Comparison of ENCODE assay signal across 10 cellular contexts in the genomic region with DNA sequence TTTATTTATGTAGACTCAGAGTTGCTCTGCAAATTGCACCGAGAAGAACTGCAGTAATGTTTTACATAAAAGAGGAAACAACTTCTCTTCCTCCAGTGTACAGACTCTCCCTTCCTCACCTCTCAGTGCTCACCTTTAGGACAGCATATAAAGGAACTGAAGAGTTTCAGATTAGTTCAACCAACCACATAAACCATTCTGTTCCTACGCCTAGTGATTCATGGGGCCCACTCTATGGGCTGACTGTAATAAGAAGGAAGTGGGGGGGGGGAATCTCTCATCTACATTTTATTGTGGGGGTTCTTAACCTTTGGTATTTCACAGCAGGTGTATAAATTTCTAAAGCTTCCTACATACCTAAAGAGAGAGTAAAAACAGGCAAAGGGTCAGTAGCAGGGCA. TPM values are rescaled to one million over a fixed set of nuclear protein-coding genes. Genes with fewer than 3 reads are reported as not detected.
DNase-seq lines count a peak whose midpoint lies in the region; ATAC-seq and TF ChIP-seq lines count a peak whose summit lies in the region.
"Had no signal": no experiment of that assay in that cellular context is flagged by ENCODE, and none has a peak within 500 bp of the region (broad histone marks: within the 10 kb centered on the region; RNA-seq: fewer than 3 reads in every experiment).

No MANE protein-coding gene starts in this region.

- H3K9me3 Mint-ChIP-seq in CD8-positive, alpha-beta T cell: no peaks in the 10 kb centered on the region
- H3K9me3 Mint-ChIP-seq in activated naive CD8-positive, alpha-beta T cell (ENCODE audit: low read depth): no peaks in the 10 kb centered on the region

- TF ChIP-seq CTCF in CD8-positive, alpha-beta T cell (IDR thresholded peaks at IDR 0.05): no peak
- TF ChIP-seq CTCF in esophagus muscularis mucosa (IDR thresholded peaks at IDR 0.05): no peak

- intact Hi-C loops in CD8-positive, alpha-beta T cell (cut with DNase I, micrococcal nuclease): no loop called here
- intact Hi-C loops in esophagus muscularis mucosa (cut with DNase I): no loop called here
- intact Hi-C loops in left ventricle myocardium superior (cut with micrococcal nuclease): no loop called here

- CTCF ChIA-PET in CD8-positive, alpha-beta T cell (lab: Charles Lee): interaction anchor here (1.7 kb wide), 1 partner anchor 18 kb away, joined by 4 read pairs; the partner anchor contains the start of genes TTC19 and ZSWIM7

- peak overlapping the region; percentile 45 for H3K27ac Mint-ChIP-seq in CD8-positive, alpha-beta T cell
- H3K27ac Mint-ChIP-seq in activated naive CD8-positive, alpha-beta T cell: peak overlapping the region; percentile 25

- H3K27ac ChIP-seq in CD8-positive, alpha-beta T cell (ENCODE audit: low read depth, low read length): no peak overlapping the region
- H3K27ac ChIP-seq in esophagus muscularis mucosa (replicated peaks in 1 of 4): no peak overlapping the region
- H3K27ac ChIP-seq: vagina had no signal

- H3K9me3 ChIP-seq in CD8-positive, alpha-beta T cell (ENCODE audit: low read length): no peaks in the 10 kb centered on the region
- H3K9me3 ChIP-seq in esophagus muscularis mucosa: no peaks in the 10 kb centered on the region
- H3K9me3 ChIP-seq: vagina had no signal

- POLR2A ChIA-PET in CD8-positive, alpha-beta T cell (lab: Charles Lee): no interaction called here

- peaks cover 8% of the 10 kb centered on the region for H3K4me1 ChIP-seq in CD8-positive, alpha-beta T cell (ENCODE audit: insufficient read depth, low read length)
- H3K4me1 ChIP-seq in esophagus muscularis mucosa: no peaks in the 10 kb centered on the region
- H3K4me1 ChIP-seq: vagina had no signal

- TF ChIP-seq EP300 in esophagus muscularis mucosa (IDR thresholded peaks at IDR 0.05): no peak

- 44% methylated on average over 2 of the region's 2 CpGs for WGBS in esophagus muscularis mucosa

- ATAC-seq in CD8-positive, alpha-beta T cell: no peak
- ATAC-seq in GM19438 (IDR thresholded peaks at IDR 0.05; ENCODE audit: low read depth, unreplicated experiment) (peak; percentile 87), HG03432 (IDR thresholded peaks at IDR 0.05; ENCODE audit: unreplicated experiment) (peak; percentile 85), left ventricle myocardium superior (no peak)

- no peak for TF ChIP-seq POLR2A in esophagus muscularis mucosa (IDR thresholded peaks at IDR 0.05; ENCODE audit: low read depth)

- H3K36me3 Mint-ChIP-seq in CD8-positive, alpha-beta T cell: peaks cover 73% of the 10 kb centered on the region
- H3K36me3 Mint-ChIP-seq in activated naive CD8-positive, alpha-beta T cell: peaks cover 12% of the 10 kb centered on the region

- no peak for DNase-seq in CD8-positive, alpha-beta T cell
- DNase-seq in NCI-H1694 treated with DMSO at 0.1 percent for 48 hours (lab: John Stamatoyannopoulos, UW): no peak
- DNase-seq in NCI-H526 (lab: John Stamatoyannopoulos, UW): no peak
- DNase-seq in esophagus muscularis mucosa (ENCODE audit: extremely low spot score): no peak
- DNase-seq in left ventricle myocardium superior: no peak
- DNase-seq: GDM1 had no signal

- H3K36me3 ChIP-seq in CD8-positive, alpha-beta T cell (ENCODE audit: insufficient read depth, low read length): peaks cover 20% of the 10 kb centered on the region
- H3K36me3 ChIP-seq in esophagus muscularis mucosa: peaks cover 33 to 90% (median 81%) of the 10 kb centered on the region in 4 donors

- H3K27me3 Mint-ChIP-seq in CD8-positive, alpha-beta T cell (ENCODE audit: low read depth): no peaks in the 10 kb centered on the region
- H3K27me3 Mint-ChIP-seq in activated naive CD8-positive, alpha-beta T cell: no peaks in the 10 kb centered on the region

- H3K27me3 ChIP-seq in CD8-positive, alpha-beta T cell (ENCODE audit: insufficient read depth, low read length): no peaks in the 10 kb centered on the region
- H3K27me3 ChIP-seq in esophagus muscularis mucosa: no peaks in the 10 kb centered on the region
- H3K27me3 ChIP-seq: vagina had no signal

- H3K4me1 Mint-ChIP-seq in CD8-positive, alpha-beta T cell (ENCODE audit: low read depth): peaks cover 8% of the 10 kb centered on the region
- H3K4me1 Mint-ChIP-seq in activated naive CD8-positive, alpha-beta T cell (ENCODE audit: low read depth): peaks cover 25% of the 10 kb centered on the region

- H3K4me3 Mint-ChIP-seq in CD8-positive, alpha-beta T cell: no peak overlapping the region
- peak overlapping the region; percentile 63 for H3K4me3 Mint-ChIP-seq in activated naive CD8-positive, alpha-beta T cell

- no peak overlapping the region for H3K4me3 ChIP-seq in CD8-positive, alpha-beta T cell (ENCODE audit: low read depth, low read length)
- no peak overlapping the region for H3K4me3 ChIP-seq in esophagus muscularis mucosa
- H3K4me3 ChIP-seq: vagina had no signal

RNA-seq across cellular contexts. Expression of gene ZSWIM7, which starts 18.3 kb away (rescaled TPM):
- 10 to 100 TPM; 10.3 to 10.8 TPM for total RNA-seq in CD8-positive, alpha-beta T cell
- 10 to 100 TPM; 16.2 to 22.7 (median 17.5) TPM for total RNA-seq in esophagus muscularis mucosa
- 19.5 TPM for total RNA-seq in left ventricle myocardium superior

RNA-seq across cellular contexts. Expression of gene TTC19, which starts 18.4 kb away (rescaled TPM):
- total RNA-seq in CD8-positive, alpha-beta T cell: 10 to 100 TPM; 63.5 to 71.9 TPM
- total RNA-seq in esophagus muscularis mucosa (10 to 100 TPM; 40.9 to 56.4 (median 50.5) TPM), left ventricle myocardium superior (25.1 TPM)

RNA-seq across cellular contexts. Expression of gene ADORA2B, which starts 36.3 kb away (rescaled TPM):
- not detected for total RNA-seq in CD8-positive, alpha-beta T cell
- total RNA-seq in esophagus muscularis mucosa (under 1 TPM; 0.26 to 0.75 (median 0.37) TPM), left ventricle myocardium superior (0.57 TPM)

Comparison
In these comparisons a context has a peak if more than half of its experiments do, and no peak if none do; other contexts are left out.
1. ATAC-seq: peak in GM19438 (single experiment) and HG03432 (single experiment); none in CD8-positive, alpha-beta T cell (single experiment) and left ventricle myocardium superior (single experiment).